ENCODE assay signal across 1 cellular context in the genomic region with DNA sequence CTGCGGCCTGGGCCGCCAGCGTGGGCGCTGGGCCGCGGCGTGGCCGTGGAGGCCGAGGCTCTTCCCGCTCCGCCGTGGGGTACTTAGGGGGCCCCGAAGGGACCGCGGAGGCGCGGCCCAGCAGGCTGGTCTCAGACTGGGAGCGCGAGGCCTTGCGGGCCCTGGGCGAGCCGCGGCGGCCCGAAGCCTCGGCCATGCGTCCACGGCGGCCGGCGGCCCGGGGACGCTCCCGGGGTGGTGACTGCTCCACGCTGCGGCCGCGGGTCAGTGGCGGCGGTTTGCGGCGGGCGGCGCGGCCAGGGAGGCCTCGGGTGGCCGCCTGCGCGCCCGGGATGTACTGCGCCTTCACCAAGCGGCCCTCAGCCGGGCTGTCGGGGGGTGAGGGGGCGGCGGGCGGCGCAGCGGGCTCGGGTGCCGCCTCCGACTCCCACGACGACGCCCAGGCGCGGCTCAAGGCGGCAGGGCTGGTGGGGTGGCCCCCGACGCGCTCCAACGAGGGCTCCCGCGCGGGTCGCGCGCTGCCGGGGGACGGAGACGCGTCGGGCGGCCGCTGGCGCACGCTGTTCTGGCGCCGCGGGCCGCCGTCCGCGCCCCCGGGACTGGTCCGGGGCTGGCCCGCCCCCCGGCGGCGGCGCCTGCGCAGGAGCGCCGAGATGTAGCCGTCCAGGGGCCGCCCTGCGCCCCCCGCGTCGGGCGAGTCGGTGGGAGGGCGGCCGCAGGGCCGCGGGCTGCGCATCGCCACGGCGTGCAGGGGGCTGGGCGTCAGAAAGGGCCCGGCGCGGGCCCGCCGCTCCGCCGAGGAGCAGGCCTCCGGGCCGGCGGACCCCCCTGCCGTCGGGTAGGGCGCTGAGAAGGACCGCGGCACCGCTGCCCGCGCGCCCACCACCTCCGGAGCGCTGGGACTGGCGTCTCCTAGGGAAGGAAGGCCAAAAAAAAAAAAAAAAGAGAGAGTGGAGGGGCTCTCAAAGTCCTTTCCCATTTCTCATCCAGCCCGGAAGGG.
TF ChIP-seq lines count a peak whose summit lies in the region.

No MANE protein-coding gene starts in this region.

TF ChIP-seq in GM12878, 131 proteins besides CTCF, POLR2A, EP300 and RAD21:
- no peak for TF ChIP-seq HDAC6 (IDR thresholded peaks at IDR 0.05; ENCODE audit: unreplicated experiment)
- TF ChIP-seq, protein P1, sequence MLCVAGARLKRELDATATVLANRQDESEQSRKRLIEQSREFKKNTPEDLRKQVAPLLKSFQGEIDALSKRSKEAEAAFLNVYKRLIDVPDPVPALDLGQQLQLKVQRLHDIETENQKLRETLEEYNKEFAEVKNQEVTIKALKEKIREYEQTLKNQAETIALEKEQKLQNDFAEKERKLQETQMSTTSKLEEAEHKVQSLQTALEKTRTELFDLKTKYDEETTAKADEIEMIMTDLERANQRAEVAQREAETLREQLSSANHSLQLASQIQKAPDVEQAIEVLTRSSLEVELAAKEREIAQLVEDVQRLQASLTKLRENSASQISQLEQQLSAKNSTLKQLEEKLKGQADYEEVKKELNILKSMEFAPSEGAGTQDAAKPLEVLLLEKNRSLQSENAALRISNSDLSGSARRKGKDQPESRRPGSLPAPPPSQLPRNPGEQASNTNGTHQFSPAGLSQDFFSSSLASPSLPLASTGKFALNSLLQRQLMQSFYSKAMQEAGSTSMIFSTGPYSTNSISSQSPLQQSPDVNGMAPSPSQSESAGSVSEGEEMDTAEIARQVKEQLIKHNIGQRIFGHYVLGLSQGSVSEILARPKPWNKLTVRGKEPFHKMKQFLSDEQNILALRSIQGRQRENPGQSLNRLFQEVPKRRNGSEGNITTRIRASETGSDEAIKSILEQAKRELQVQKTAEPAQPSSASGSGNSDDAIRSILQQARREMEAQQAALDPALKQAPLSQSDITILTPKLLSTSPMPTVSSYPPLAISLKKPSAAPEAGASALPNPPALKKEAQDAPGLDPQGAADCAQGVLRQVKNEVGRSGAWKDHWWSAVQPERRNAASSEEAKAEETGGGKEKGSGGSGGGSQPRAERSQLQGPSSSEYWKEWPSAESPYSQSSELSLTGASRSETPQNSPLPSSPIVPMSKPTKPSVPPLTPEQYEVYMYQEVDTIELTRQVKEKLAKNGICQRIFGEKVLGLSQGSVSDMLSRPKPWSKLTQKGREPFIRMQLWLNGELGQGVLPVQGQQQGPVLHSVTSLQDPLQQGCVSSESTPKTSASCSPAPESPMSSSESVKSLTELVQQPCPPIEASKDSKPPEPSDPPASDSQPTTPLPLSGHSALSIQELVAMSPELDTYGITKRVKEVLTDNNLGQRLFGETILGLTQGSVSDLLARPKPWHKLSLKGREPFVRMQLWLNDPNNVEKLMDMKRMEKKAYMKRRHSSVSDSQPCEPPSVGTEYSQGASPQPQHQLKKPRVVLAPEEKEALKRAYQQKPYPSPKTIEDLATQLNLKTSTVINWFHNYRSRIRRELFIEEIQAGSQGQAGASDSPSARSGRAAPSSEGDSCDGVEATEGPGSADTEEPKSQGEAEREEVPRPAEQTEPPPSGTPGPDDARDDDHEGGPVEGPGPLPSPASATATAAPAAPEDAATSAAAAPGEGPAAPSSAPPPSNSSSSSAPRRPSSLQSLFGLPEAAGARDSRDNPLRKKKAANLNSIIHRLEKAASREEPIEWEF (IDR thresholded peaks at IDR 0.05; ENCODE audit: insufficient replicate concordance, low read depth, low read length), result no peak
- TF ChIP-seq YY1 (IDR thresholded peaks at IDR 0.05; ENCODE audit: low read depth, low read length), result no peak
- no peak for TF ChIP-seq ETV6 (conservative IDR thresholded peaks at IDR 0.05 in 1 of 2, IDR thresholded peaks at IDR 0.05 in 1 of 2; ENCODE audit: borderline replicate concordance in 1 of 2, low read depth in 1 of 2)
- no peak for TF ChIP-seq SUPT20H (IDR thresholded peaks at IDR 0.05; ENCODE audit: borderline replicate concordance, control insufficient read depth, low read depth, low read length)
- no peak for TF ChIP-seq POLR2AphosphoS5 (IDR thresholded peaks at IDR 0.05; ENCODE audit: low read length)
- no peak for TF ChIP-seq IKZF1 (conservative IDR thresholded peaks at IDR 0.05)
- no peak for TF ChIP-seq KDM1A (IDR thresholded peaks at IDR 0.05; ENCODE audit: borderline replicate concordance)
- TF ChIP-seq, protein P2, sequence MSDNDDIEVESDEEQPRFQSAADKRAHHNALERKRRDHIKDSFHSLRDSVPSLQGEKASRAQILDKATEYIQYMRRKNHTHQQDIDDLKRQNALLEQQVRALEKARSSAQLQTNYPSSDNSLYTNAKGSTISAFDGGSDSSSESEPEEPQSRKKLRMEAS (IDR thresholded peaks at IDR 0.05; ENCODE audit: low read depth, low read length), result no peak
- TF ChIP-seq KAT2A (conservative IDR thresholded peaks at IDR 0.05; ENCODE audit: control insufficient read depth, low read depth, low read length), result no peak
